1 cellular context compared by ENCODE assay signal in genomic region chr15:76286231-76286879, GRCh38.
TF ChIP-seq lines count a peak whose summit lies in the region.

No MANE protein-coding gene starts in this region.

TF ChIP-seq in A549, 52 proteins besides CTCF, POLR2A, EP300 and RAD21 (continued from another document):
- TF ChIP-seq MAX (IDR thresholded peaks at IDR 0.05) (no peak), MAFK (IDR thresholded peaks at IDR 0.05; ENCODE audit: partially characterized antibody) (no peak), JUN (IDR thresholded peaks at IDR 0.05) (no peak), HEYL (CRISPR knock-in tag; IDR thresholded peaks at IDR 0.05) (no peak), POLR2AphosphoS2 (conservative IDR thresholded peaks at IDR 0.05; ENCODE audit: low read length) (no peak)
- TF ChIP-seq, protein P1, sequence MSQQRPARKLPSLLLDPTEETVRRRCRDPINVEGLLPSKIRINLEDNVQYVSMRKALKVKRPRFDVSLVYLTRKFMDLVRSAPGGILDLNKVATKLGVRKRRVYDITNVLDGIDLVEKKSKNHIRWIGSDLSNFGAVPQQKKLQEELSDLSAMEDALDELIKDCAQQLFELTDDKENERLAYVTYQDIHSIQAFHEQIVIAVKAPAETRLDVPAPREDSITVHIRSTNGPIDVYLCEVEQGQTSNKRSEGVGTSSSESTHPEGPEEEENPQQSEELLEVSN (IDR thresholded peaks at IDR 0.05; ENCODE audit: borderline replicate concordance, low read depth), result no peak
